In the genomic region with DNA sequence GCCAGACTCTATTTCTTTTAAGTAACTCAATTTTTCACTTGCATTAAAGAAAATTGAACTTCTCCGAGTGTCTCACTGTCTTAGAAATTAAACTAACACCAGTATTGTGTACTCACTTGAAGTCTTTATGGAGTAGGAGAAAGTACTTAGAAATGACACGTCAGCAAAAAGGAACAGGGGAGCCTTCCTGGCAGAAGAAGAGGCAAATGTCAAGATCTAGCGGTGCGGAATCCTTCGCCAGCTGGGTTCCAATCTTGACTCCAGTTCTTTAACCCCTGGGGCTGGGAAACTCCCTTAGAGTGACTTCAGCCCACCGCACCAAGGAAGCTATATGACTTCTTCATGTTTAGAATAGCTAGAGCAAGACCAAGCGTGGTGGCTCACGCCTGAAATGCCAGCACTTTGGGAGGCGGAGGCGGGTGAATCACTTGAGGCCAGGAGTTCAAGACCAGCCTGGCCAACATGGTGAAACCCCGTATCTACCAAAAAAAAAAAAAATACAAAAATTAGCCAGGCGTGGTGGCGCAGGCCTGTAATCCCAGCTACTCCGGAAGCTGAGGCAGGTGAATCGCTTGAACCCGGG, we compare ENCODE assay signal across 9 cellular contexts. TPM values are rescaled to one million over a fixed set of nuclear protein-coding genes. Genes with fewer than 3 reads are reported as not detected.
A peak's percentile ranks its signal among the peaks of the same experiment; 100 is the strongest.
DNase-seq lines count a peak whose midpoint lies in the region; ATAC-seq and TF ChIP-seq lines count a peak whose summit lies in the region.
"Had no signal": no experiment of that assay in that cellular context is flagged by ENCODE, and none has a peak within 500 bp of the region (broad histone marks: within the 10 kb centered on the region; RNA-seq: fewer than 3 reads in every experiment).

No MANE protein-coding gene starts in this region.

- H3K4me3 ChIP-seq in naive thymus-derived CD4-positive, alpha-beta T cell (ENCODE audit: low read length): peak overlapping the region; percentile 89
- peak overlapping the region; percentile 79 to 87 (median 84) for H3K4me3 ChIP-seq in upper lobe of left lung

- peaks cover 0 to 8% (median 0%) of the 10 kb centered on the region in 3 experiments for H3K36me3 ChIP-seq in naive thymus-derived CD4-positive, alpha-beta T cell (ENCODE audit: control insufficient read depth in 2 of 3, insufficient read depth in 3 of 3, low read length in 3 of 3)
- H3K36me3 ChIP-seq in upper lobe of left lung: peaks cover 0 to 3% (median 0%) of the 10 kb centered on the region in 4 donors

- ATAC-seq in naive thymus-derived CD4-positive, alpha-beta T cell: no peak
- no peak for ATAC-seq in upper lobe of left lung (ENCODE audit: low FRiP score in 2 of 2)

- peaks cover 31% of the 10 kb centered on the region for H3K4me1 Mint-ChIP-seq in T-helper 2 cell treated with Interferon-gamma antibody and Interleukin-4, amounts not matched to agents 5 μg/mL and 100 μg/mL, for 36 hours (ENCODE audit: low read depth)
- peaks cover 23% of the 10 kb centered on the region for H3K4me1 Mint-ChIP-seq in dendritic cell treated with granulocyte-macrophage colony-stimulating factor and Interleukin-4, amounts not matched to agents 40 ng/mL and 50 ng/mL, for 4 days (ENCODE audit: low read depth)
- peaks cover 24 to 70% (median 49%) of the 10 kb centered on the region in 7 donors for H3K4me1 Mint-ChIP-seq in naive thymus-derived CD4-positive, alpha-beta T cell

- 41 to 50% methylated on average over 15 of the region's 16 CpGs for WGBS in upper lobe of left lung, 2 donors

- H3K9me3 Mint-ChIP-seq in T-helper 2 cell treated with Interferon-gamma antibody and Interleukin-4, amounts not matched to agents 5 μg/mL and 100 μg/mL, for 36 hours: peaks cover 17% of the 10 kb centered on the region
- H3K9me3 Mint-ChIP-seq in dendritic cell treated with granulocyte-macrophage colony-stimulating factor and Interleukin-4, amounts not matched to agents 40 ng/mL and 50 ng/mL, for 4 days: peaks cover 8% of the 10 kb centered on the region
- peaks cover 0 to 43% (median 13%) of the 10 kb centered on the region in 11 donors for H3K9me3 Mint-ChIP-seq in naive thymus-derived CD4-positive, alpha-beta T cell

- H3K36me3 Mint-ChIP-seq in T-helper 2 cell treated with Interferon-gamma antibody and Interleukin-4, amounts not matched to agents 5 μg/mL and 100 μg/mL, for 36 hours (ENCODE audit: low read depth): peaks cover 47% of the 10 kb centered on the region
- peaks cover 49% of the 10 kb centered on the region for H3K36me3 Mint-ChIP-seq in dendritic cell treated with granulocyte-macrophage colony-stimulating factor and Interleukin-4, amounts not matched to agents 40 ng/mL and 50 ng/mL, for 4 days (ENCODE audit: low read depth)
- H3K36me3 Mint-ChIP-seq in naive thymus-derived CD4-positive, alpha-beta T cell: peaks cover 13 to 44% (median 42%) of the 10 kb centered on the region in 5 donors

- POLR2A ChIA-PET in naive thymus-derived CD4-positive, alpha-beta T cell (lab: Charles Lee): interaction anchor here (0.6 to 10.2 kb wide), 20 partner anchors 16 to 1709 kb away, joined by 3 to 316 read pairs (median 4); partner anchors contain the start of genes ARHGDIB, ATF7IP, C12orf60 and RERG

- CTCF ChIA-PET in naive thymus-derived CD4-positive, alpha-beta T cell (lab: Charles Lee): interaction anchor here (0.6 to 3.5 kb wide), 5 partner anchors 10 to 179 kb away, joined by 3 to 22 read pairs (median 6); partner anchors contain the start of genes C12orf60 and WBP11

- H3K4me3 Mint-ChIP-seq in T-helper 2 cell treated with Interferon-gamma antibody and Interleukin-4, amounts not matched to agents 5 μg/mL and 100 μg/mL, for 36 hours: peak overlapping the region; percentile 96
- peak overlapping the region; percentile 91 for H3K4me3 Mint-ChIP-seq in dendritic cell treated with granulocyte-macrophage colony-stimulating factor and Interleukin-4, amounts not matched to agents 40 ng/mL and 50 ng/mL, for 4 days
- H3K4me3 Mint-ChIP-seq in naive thymus-derived CD4-positive, alpha-beta T cell: peak overlapping the region; percentile 91 to 100 (median 98)

- peak; percentile 6 for DNase-seq in GM03348 (ENCODE audit: low spot score)
- peak; percentile 40 for DNase-seq in T-helper 2 cell treated with Interferon-gamma antibody and Interleukin-4, amounts not matched to agents 5 μg/mL and 100 μg/mL, for 36 hours (ENCODE audit: low spot score)
- peak in 2 of 9 donors; percentile 32 to 41 for DNase-seq in naive thymus-derived CD4-positive, alpha-beta T cell
- peak in 1 of 2 donors; percentile 42 for DNase-seq in upper lobe of left lung
- no peak for DNase-seq in NCI-H526 treated with DMSO at 0.1 percent for 48 hours (lab: John Stamatoyannopoulos, UW)
- DNase-seq in germinal center (ENCODE audit: low spot score): no peak
- DNase-seq in NCI-H345 treated with DMSO at 0.1 percent for 48 hours (lab: John Stamatoyannopoulos, UW; ENCODE audit: unreplicated experiment): no peak

- intact Hi-C loops in dendritic cell treated with granulocyte-macrophage colony-stimulating factor and Interleukin-4, amounts not matched to agents 40 ng/mL and 50 ng/mL, for 4 days (cut with micrococcal nuclease): no loop called here
- intact Hi-C loops in naive thymus-derived CD4-positive, alpha-beta T cell (cut with micrococcal nuclease): loop anchor here in 1 of 2 donors (1.0 kb wide), 1 partner anchor 46 kb away; no protein-coding TSS in a partner anchor

- H3K27ac ChIP-seq in naive thymus-derived CD4-positive, alpha-beta T cell (ENCODE audit: low read depth, low read length): peak overlapping the region; percentile 96
- peak overlapping the region; percentile 97 to 99 (median 98) for H3K27ac ChIP-seq in upper lobe of left lung

- peaks cover 10 to 28% of the 10 kb centered on the region in 2 donors for H3K4me1 ChIP-seq in naive thymus-derived CD4-positive, alpha-beta T cell (ENCODE audit: control insufficient read depth in 2 of 2, insufficient read depth in 2 of 2, low read length in 2 of 2)
- H3K4me1 ChIP-seq in upper lobe of left lung: peaks cover 0 to 22% (median 13%) of the 10 kb centered on the region in 4 donors

- no peak for TF ChIP-seq CTCF in upper lobe of left lung (IDR thresholded peaks at IDR 0.05)

- no peak for TF ChIP-seq POLR2A in upper lobe of left lung (IDR thresholded peaks at IDR 0.05)

- H3K27me3 ChIP-seq in naive thymus-derived CD4-positive, alpha-beta T cell (ENCODE audit: control insufficient read depth in 2 of 2, insufficient read depth in 2 of 2, low read length in 2 of 2): no peaks in the 10 kb centered on the region
- H3K27me3 ChIP-seq in upper lobe of left lung: no peaks in the 10 kb centered on the region

- no peaks in the 10 kb centered on the region for H3K27me3 Mint-ChIP-seq in T-helper 2 cell treated with Interferon-gamma antibody and Interleukin-4, amounts not matched to agents 5 μg/mL and 100 μg/mL, for 36 hours (ENCODE audit: low read depth)
- H3K27me3 Mint-ChIP-seq in dendritic cell treated with granulocyte-macrophage colony-stimulating factor and Interleukin-4, amounts not matched to agents 40 ng/mL and 50 ng/mL, for 4 days: no peaks in the 10 kb centered on the region
- H3K27me3 Mint-ChIP-seq in naive thymus-derived CD4-positive, alpha-beta T cell: peaks cover 0 to 4% (median 0%) of the 10 kb centered on the region in 5 donors

- peaks cover 0 to 4% (median 0%) of the 10 kb centered on the region in 3 experiments for H3K9me3 ChIP-seq in naive thymus-derived CD4-positive, alpha-beta T cell (ENCODE audit: control insufficient read depth in 2 of 3, low read length in 3 of 3)
- peaks cover 0 to 3% (median 0%) of the 10 kb centered on the region in 4 donors for H3K9me3 ChIP-seq in upper lobe of left lung

- TF ChIP-seq EP300 in upper lobe of left lung (IDR thresholded peaks at IDR 0.05): no peak

- H3K27ac Mint-ChIP-seq in T-helper 2 cell treated with Interferon-gamma antibody and Interleukin-4, amounts not matched to agents 5 μg/mL and 100 μg/mL, for 36 hours: peak overlapping the region; percentile 98
- peak overlapping the region; percentile 99 for H3K27ac Mint-ChIP-seq in dendritic cell treated with granulocyte-macrophage colony-stimulating factor and Interleukin-4, amounts not matched to agents 40 ng/mL and 50 ng/mL, for 4 days
- peak overlapping the region; percentile 98 to 100 (median 100) for H3K27ac Mint-ChIP-seq in naive thymus-derived CD4-positive, alpha-beta T cell

RNA-seq across cellular contexts. Expression of gene WBP11, which starts 34.4 kb away (rescaled TPM):
- total RNA-seq in naive thymus-derived CD4-positive, alpha-beta T cell: 100 to 1,000 TPM in 2 of 5 experiments, 10 to 100 TPM in 3; 77.9 to 129 (median 90.4) TPM
- 10 to 100 TPM; 58.5 to 61.2 TPM for polyA plus RNA-seq in naive thymus-derived CD4-positive, alpha-beta T cell
- 10 to 100 TPM; 18.2 to 45.0 (median 25.3) TPM for total RNA-seq in upper lobe of left lung

RNA-seq across cellular contexts. Expression of gene C12orf60, which starts 34.6 kb away (rescaled TPM):
- 1 to 10 TPM in 2 of 5 experiments, under 1 TPM in 2, not detected in 1; 0.22 to 1.7 (median 1.2) TPM for total RNA-seq in naive thymus-derived CD4-positive, alpha-beta T cell
- polyA plus RNA-seq in naive thymus-derived CD4-positive, alpha-beta T cell: 1 to 10 TPM in 1 of 2 donors, under 1 TPM in 1; 0.86 to 1.5 TPM
- total RNA-seq in upper lobe of left lung: 1 to 10 TPM in 2 of 6 donors, under 1 TPM in 3, not detected in 1; 0.33 to 3.4 (median 0.94) TPM

RNA-seq across cellular contexts. Expression of gene SMCO3, which starts 45.1 kb away (rescaled TPM):
- not detected for total RNA-seq in naive thymus-derived CD4-positive, alpha-beta T cell
- not detected for polyA plus RNA-seq in naive thymus-derived CD4-positive, alpha-beta T cell
- total RNA-seq in upper lobe of left lung: 1 to 10 TPM in 4 of 6 donors, under 1 TPM in 2; 0.33 to 3.1 (median 1.1) TPM
- total RNA-seq: NCI-H460 had no signal

Comparison
In these comparisons a context has a peak if more than half of its experiments do, and no peak if none do; other contexts are left out.
1. DNase-seq: peak in GM03348 (single experiment) and T-helper 2 cell treated with Interferon-gamma antibody and Interleukin-4, amounts not matched to agents 5 μg/mL and 100 μg/mL, for 36 hours (single experiment); none in NCI-H526 treated with DMSO at 0.1 percent for 48 hours (single experiment), germinal center (single experiment) and NCI-H345 treated with DMSO at 0.1 percent for 48 hours (single experiment).
2. Peak in every context shown above with its lines, with median percentiles within 50 percentile points of each other: H3K27ac Mint-ChIP-seq and H3K4me3 Mint-ChIP-seq.